In the genomic region with DNA sequence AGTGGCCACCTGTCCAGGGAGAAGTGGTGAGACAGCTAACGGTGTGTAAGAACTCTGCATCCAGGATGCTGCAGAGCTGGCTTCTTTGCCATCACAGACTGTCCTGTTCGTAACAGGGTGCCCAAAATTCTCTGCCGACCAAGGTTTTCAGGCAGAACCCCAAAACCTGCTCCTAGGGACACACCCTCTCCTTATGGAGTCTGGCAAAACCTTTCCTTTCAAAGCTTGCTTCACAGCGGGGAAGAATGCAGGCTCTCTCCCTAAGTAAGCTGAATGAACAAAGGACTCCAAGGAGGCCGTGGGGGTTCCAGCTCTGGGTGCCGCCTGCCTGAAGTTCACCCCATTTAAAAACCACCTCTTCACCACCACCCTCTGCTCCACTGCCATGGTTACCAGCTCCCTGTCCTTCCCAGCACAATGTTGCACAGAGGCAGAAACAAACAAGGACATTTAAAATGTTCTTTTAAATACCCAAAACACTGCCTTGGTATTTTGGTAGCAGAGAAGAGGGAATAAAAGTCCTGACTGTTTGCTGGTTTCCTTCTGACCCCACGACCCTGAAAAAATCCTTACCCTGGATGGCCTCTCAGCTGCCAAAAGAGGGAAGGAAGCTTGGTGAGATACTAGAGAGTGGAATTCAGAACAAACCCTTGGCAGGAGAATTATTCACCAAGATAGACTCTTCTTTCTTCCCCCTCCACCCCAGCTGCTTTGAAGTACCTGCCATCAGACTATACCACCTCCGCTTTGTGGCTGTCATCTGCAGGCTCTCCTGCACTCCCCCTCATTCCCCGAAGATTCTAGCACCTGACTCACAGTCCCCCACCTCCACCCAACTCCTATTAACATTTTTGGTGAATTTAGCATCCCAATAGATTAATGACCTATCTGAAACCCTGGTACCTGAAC, we compare ENCODE assay signal across 9 cellular contexts. TPM values are rescaled to one million over a fixed set of nuclear protein-coding genes. Genes with fewer than 3 reads are reported as not detected.
A peak's percentile ranks its signal among the peaks of the same experiment; 100 is the strongest.
DNase-seq lines count a peak whose midpoint lies in the region; ATAC-seq and TF ChIP-seq lines count a peak whose summit lies in the region.
"Had no signal": no experiment of that assay in that cellular context is flagged by ENCODE, and none has a peak within 500 bp of the region (broad histone marks: within the 10 kb centered on the region; RNA-seq: fewer than 3 reads in every experiment).

No MANE protein-coding gene starts in this region.

- H3K4me1 ChIP-seq in right atrium auricular region (peaks cover 7 to 53% of the 10 kb centered on the region in 2 donors), uterus (peaks cover 3 to 15% of the 10 kb centered on the region in 2 donors)

- TF ChIP-seq CTCF in right atrium auricular region (IDR thresholded peaks at IDR 0.05) (no peak), epithelial cell of esophagus (IDR thresholded peaks at IDR 0.05; ENCODE audit: insufficient read depth, low read depth, low read length, missing control alignments) (no peak), uterus (IDR thresholded peaks at IDR 0.05) (no peak)

- intact Hi-C loops in left cardiac atrium (cut with DNase I) = no loop called here
- intact Hi-C loops in uterus (cut with DNase I; ENCODE audit: low total_unique reads) = no loop called here

- DNase-seq in right atrium auricular region (ENCODE audit: low spot score) (no peak), left cardiac atrium (no peak), epithelial cell of esophagus (ENCODE audit: low read depth) (peak; percentile 15), nucleus accumbens (lab: John Stamatoyannopoulos, UW) (peak in 47 of 56 donors; percentile 9 to 80 (median 54)), uterus (peak; percentile 48 to 71)
- DNase-seq in activated CD4-positive, alpha-beta T cell treated with anti-CD3 and anti-CD28 coated beads, Interleukin-2, amount 50 U/mL, for 1 hour = peak; percentile 29

- H3K27me3 ChIP-seq in right atrium auricular region (no peaks in the 10 kb centered on the region), uterus (no peaks in the 10 kb centered on the region)

- H3K9me3 ChIP-seq in right atrium auricular region (no peaks in the 10 kb centered on the region), uterus (no peaks in the 10 kb centered on the region)
- H3K9me3 ChIP-seq: mucosa of descending colon had no signal

- TF ChIP-seq POLR2A in uterus (IDR thresholded peaks at IDR 0.05) = no peak

- H3K36me3 ChIP-seq in right atrium auricular region (no peaks in the 10 kb centered on the region), uterus (no peaks in the 10 kb centered on the region)

- ATAC-seq in left cardiac atrium (no peak), HG03159 (IDR thresholded peaks at IDR 0.05; ENCODE audit: unreplicated experiment) (no peak), HG03095 (IDR thresholded peaks at IDR 0.05; ENCODE audit: unreplicated experiment) (no peak)

- H3K4me3 ChIP-seq in right atrium auricular region (peak overlapping the region in 1 of 2 donors; percentile 56), epithelial cell of esophagus (ENCODE audit: low read length) (no peak overlapping the region), uterus (peak overlapping the region; percentile 43 to 54)

- H3K27ac ChIP-seq in right atrium auricular region = peak overlapping the region; percentile 100
- peak overlapping the region; percentile 100 for H3K27ac ChIP-seq in uterus

RNA-seq across cellular contexts. Expression of a gene that starts 7.1 kb away (rescaled TPM):
- total RNA-seq in right atrium auricular region = 10 to 100 TPM; 74.1 to 76.7 TPM
- total RNA-seq in left cardiac atrium = 10 to 100 TPM; 56.2 to 78.9 TPM
- 100 to 1,000 TPM in 2 of 4 donors, 10 to 100 TPM in 2; 19.1 to 146 (median 98.7) TPM for total RNA-seq in uterus

Comparison
In these comparisons a context has a peak if more than half of its experiments do, and no peak if none do; other contexts are left out.
1. DNase-seq: peak in activated CD4-positive, alpha-beta T cell treated with anti-CD3 and anti-CD28 coated beads, Interleukin-2, amount 50 U/mL, for 1 hour (single experiment), epithelial cell of esophagus (single experiment), nucleus accumbens (47 of 56) and uterus (2 of 2); none in right atrium auricular region (single experiment) and left cardiac atrium (single experiment).